Comparison of ENCODE assay signal across 18 cellular contexts in genomic region chr1:82901118-82901517, GRCh38.
"Had no signal": no experiment of that assay in that cellular context is flagged by ENCODE, and none has a peak within 500 bp of the region (broad histone marks: within the 10 kb centered on the region; RNA-seq: fewer than 3 reads in every experiment).

No MANE protein-coding gene starts in this region.

- H3K4me3 ChIP-seq: dorsolateral prefrontal cortex, gastroesophageal sphincter, left ventricle myocardium inferior, lung, pancreas had no signal

- H3K27me3 ChIP-seq: dorsolateral prefrontal cortex, gastroesophageal sphincter, pancreas had no signal

- H3K36me3 Mint-ChIP-seq: naive B cell had no signal

- DNase-seq: cortex of kidney; dorsolateral prefrontal cortex; effector CD8-positive, alpha-beta T cell; glutamatergic neuron; left ventricle myocardium inferior; mesenchymal stem cell; naive B cell; occipital lobe; pancreas; right cardiac atrium; small intestine; stimulated activated CD4-positive, alpha-beta T cell treated with anti-CD3 and anti-CD28 coated beads, Interleukin-2, amount 100 ng/mL, for 48 hours; stimulated activated naive CD4-positive, alpha-beta T cell treated with Interleukin-2 at 50 U/mL for 16 hours; trophoblast cell had no signal

- H3K9me3 Mint-ChIP-seq: nephron had no signal

- H3K9me3 ChIP-seq: gastroesophageal sphincter, left ventricle myocardium inferior, pancreas had no signal

- H3K27me3 Mint-ChIP-seq: naive B cell had no signal

- H3K27ac Mint-ChIP-seq: naive B cell, nephron, progenitor cell of endocrine pancreas had no signal

- H3K27ac ChIP-seq: dorsolateral prefrontal cortex, gastroesophageal sphincter, left ventricle myocardium inferior, pancreas had no signal

- H3K4me3 Mint-ChIP-seq: naive B cell, nephron had no signal

- H3K36me3 ChIP-seq: gastroesophageal sphincter, left ventricle myocardium inferior, pancreas had no signal

- H3K4me1 Mint-ChIP-seq: naive B cell, nephron had no signal
